ENCODE assay signal across 27 cellular contexts in genomic region chr20:10213526-10213925, GRCh38. TPM values are rescaled to one million over a fixed set of nuclear protein-coding genes. Genes with fewer than 3 reads are reported as not detected.
DNase-seq lines count a peak whose midpoint lies in the region; ATAC-seq, FAIRE-seq and TF ChIP-seq lines count a peak whose summit lies in the region.
"Had no signal": no experiment of that assay in that cellular context is flagged by ENCODE, and none has a peak within 500 bp of the region (broad histone marks: within the 10 kb centered on the region; RNA-seq: fewer than 3 reads in every experiment).

No MANE protein-coding gene starts in this region.

- H3K27ac Mint-ChIP-seq in activated naive CD8-positive, alpha-beta T cell treated with anti-CD3 and anti-CD28 coated beads for 36 hours: no peak overlapping the region
- H3K27ac Mint-ChIP-seq: CD14-positive monocyte; CD4-positive, alpha-beta memory T cell; CD4-positive, CD25-positive, alpha-beta regulatory T cell; CD8-positive, alpha-beta memory T cell had no signal

- peaks cover 5% of the 10 kb centered on the region for H3K36me3 Mint-ChIP-seq in activated naive CD8-positive, alpha-beta T cell treated with anti-CD3 and anti-CD28 coated beads for 36 hours
- H3K36me3 Mint-ChIP-seq: CD4-positive, alpha-beta memory T cell; CD8-positive, alpha-beta memory T cell had no signal

- peaks cover 29% of the 10 kb centered on the region for H3K27me3 Mint-ChIP-seq in activated naive CD8-positive, alpha-beta T cell treated with anti-CD3 and anti-CD28 coated beads for 36 hours

- H3K9me3 ChIP-seq in A549: no peaks in the 10 kb centered on the region
- H3K9me3 ChIP-seq: BE2C, BLaER1 had no signal

- TF ChIP-seq EP300 in A549 (IDR thresholded peaks at IDR 0.05): no peak

- POLR2A ChIA-PET in A549 (lab: Yijun Ruan, JAX): no interaction called here

- H3K9me3 Mint-ChIP-seq in activated naive CD8-positive, alpha-beta T cell treated with anti-CD3 and anti-CD28 coated beads for 36 hours: peaks cover 6% of the 10 kb centered on the region

- H3K4me2 ChIP-seq in A549: no peak overlapping the region
- H3K4me2 ChIP-seq: BLaER1 had no signal

- FAIRE-seq in A549 (lab: Jason Lieb, UNC): peak; percentile 13
- FAIRE-seq: G401.6, GM12891, GM19239 had no signal

- TF ChIP-seq RAD21 in A549 (conservative IDR thresholded peaks at IDR 0.05 in 1 of 2, IDR thresholded peaks at IDR 0.05 in 1 of 2): no peak

- H3K4me1 ChIP-seq in A549: peaks cover 20% of the 10 kb centered on the region
- H3K4me1 ChIP-seq: BE2C, BLaER1 had no signal

- no peak overlapping the region for H3K4me3 ChIP-seq in A549
- H3K4me3 ChIP-seq: BLaER1 had no signal

- ATAC-seq in A549 (no peak), Right ventricle myocardium inferior (no peak)

- H3K27ac ChIP-seq in A549: no peak overlapping the region; a peak in 1 of 6 replicates
- H3K27ac ChIP-seq: 22Rv1, BLaER1 had no signal

- 82% methylated on average over 2 of the region's 2 CpGs for WGBS in A549 (ENCODE audit: missing lambda C conversion rate)

- CTCF ChIA-PET in A549 (lab: Yijun Ruan, JAX): interaction anchor here (0.6 to 2.2 kb wide), 7 partner anchors 10 to 912 kb away, joined by 3 to 10 read pairs (median 5); no protein-coding TSS in a partner anchor

- peaks cover 1% of the 10 kb centered on the region for H3K4me1 Mint-ChIP-seq in activated naive CD8-positive, alpha-beta T cell treated with anti-CD3 and anti-CD28 coated beads for 36 hours

- no peak for TF ChIP-seq POLR2A in A549 (IDR thresholded peaks at IDR 0.05; ENCODE audit: low read length)

- no peak for TF ChIP-seq CTCF in A549 (IDR thresholded peaks at IDR 0.05)

- DNase-seq in A549 (ENCODE audit: low read depth in 1 of 2, low spot score in 1 of 2): no peak
- peak; percentile 61 for DNase-seq in NCI-H69 (lab: John Stamatoyannopoulos, UW)
- DNase-seq in cerebellar cortex (ENCODE audit: low spot score): peak; percentile 96
- DNase-seq in cerebellum (ENCODE audit: low spot score): peak; percentile 63
- DNase-seq in activated naive CD8-positive, alpha-beta T cell treated with anti-CD3 and anti-CD28 coated beads for 36 hours: no peak
- no peak for DNase-seq in Kasumi-1 (lab: John Stamatoyannopoulos, UW)
- no peak for DNase-seq in Right ventricle myocardium inferior (ENCODE audit: missing footprints)
- no peak for DNase-seq in activated gamma-delta T cell (lab: John Stamatoyannopoulos, UW)
- DNase-seq: ACHN; BE2C; CD4-positive, alpha-beta memory T cell; CD4-positive, CD25-positive, alpha-beta regulatory T cell; CD8-positive, alpha-beta memory T cell; COR-L47; DMS 273 treated with DMSO at 0.1 percent for 48 hours; DMS153; DMS53; DMS79; DND-41; EL; GF-D8 had no signal

- no peak overlapping the region for H3K4me3 Mint-ChIP-seq in activated naive CD8-positive, alpha-beta T cell treated with anti-CD3 and anti-CD28 coated beads for 36 hours
- H3K4me3 Mint-ChIP-seq: CD14-positive monocyte; CD4-positive, alpha-beta memory T cell; CD4-positive, CD25-positive, alpha-beta regulatory T cell; CD8-positive, alpha-beta memory T cell had no signal

- intact Hi-C loops in Right ventricle myocardium inferior (cut with DNase I): no loop called here

TF ChIP-seq in A549, 52 proteins besides CTCF, POLR2A, EP300 and RAD21:
- TF ChIP-seq PHF8 (IDR thresholded peaks at IDR 0.05; ENCODE audit: borderline replicate concordance, low read depth): no peak
- no peak for TF ChIP-seq JUNB (IDR thresholded peaks at IDR 0.05)
- no peak for TF ChIP-seq RNF2 (IDR thresholded peaks at IDR 0.05; ENCODE audit: borderline replicate concordance, low read depth)
- no peak for TF ChIP-seq BCL3 (IDR thresholded peaks at IDR 0.05)
- TF ChIP-seq RARB (CRISPR knock-in tag; IDR thresholded peaks at IDR 0.05): no peak
- TF ChIP-seq RFX5 (IDR thresholded peaks at IDR 0.05): no peak
- TF ChIP-seq CBX2 (IDR thresholded peaks at IDR 0.05; ENCODE audit: borderline replicate concordance, low read depth): no peak
- no peak for TF ChIP-seq RCOR1 (IDR thresholded peaks at IDR 0.05; ENCODE audit: low read depth, low read length)
- TF ChIP-seq EHMT2 (IDR thresholded peaks at IDR 0.05; ENCODE audit: low read depth): no peak

RNA-seq across cellular contexts. Expression of gene SNAP25, which starts 5.1 kb away (rescaled TPM):
- 53.6 and 54.8 TPM in 2 replicates for polyA plus RNA-seq in A549 (2011; rRNA removed)
- polyA plus RNA-seq in A549 (2012; cell fraction: cytosol; rRNA removed): 23.2 and 27.1 TPM in 2 replicates
- 32.8 and 56.3 TPM in 2 replicates for polyA plus RNA-seq in A549 (2012; cell fraction: nucleus; rRNA removed)
- 32.8 to 39.6 TPM (median 33.2 TPM) in 3 replicates for polyA plus RNA-seq in A549 (2017; fragmentation: RNase III; extraction: RNeasy Plus Mini Kit Qiagen cat#74134 plus additional on column Dnase treatment)
- 31.0 and 32.0 TPM in 2 replicates for polyA minus RNA-seq in A549 (2011; rRNA and poly(A)+ RNA removed)
- total RNA-seq in cerebellum: 79.8 TPM
- total RNA-seq in activated naive CD8-positive, alpha-beta T cell treated with anti-CD3 and anti-CD28 coated beads for 36 hours: not detected
- total RNA-seq in Right ventricle myocardium inferior: not detected
- total RNA-seq: CD4-positive, alpha-beta memory T cell; CD4-positive, CD25-positive, alpha-beta regulatory T cell had no signal
- polyA plus RNA-seq: CD14-positive monocyte; CD4-positive, CD25-positive, alpha-beta regulatory T cell; CD8-positive, alpha-beta memory T cell had no signal

Comparison
In these comparisons a context has a peak if more than half of its experiments do, and no peak if none do; other contexts are left out.
1. DNase-seq: peak in NCI-H69 (single experiment), cerebellar cortex (single experiment) and cerebellum (single experiment); none in A549 (0 of 2), activated naive CD8-positive, alpha-beta T cell treated with anti-CD3 and anti-CD28 coated beads for 36 hours (single experiment), Kasumi-1 (0 of 2), Right ventricle myocardium inferior (single experiment) and activated gamma-delta T cell (single experiment).
2. RNA of gene SNAP25, which starts 5.1 kb away (total RNA-seq): 79.8 TPM in cerebellum (single experiment); not detected in activated naive CD8-positive, alpha-beta T cell treated with anti-CD3 and anti-CD28 coated beads for 36 hours and not detected in Right ventricle myocardium inferior (single experiment); every median in the first group is over 10 times any median in the second.